ENCODE assay signal across 15 cellular contexts in the genomic region with DNA sequence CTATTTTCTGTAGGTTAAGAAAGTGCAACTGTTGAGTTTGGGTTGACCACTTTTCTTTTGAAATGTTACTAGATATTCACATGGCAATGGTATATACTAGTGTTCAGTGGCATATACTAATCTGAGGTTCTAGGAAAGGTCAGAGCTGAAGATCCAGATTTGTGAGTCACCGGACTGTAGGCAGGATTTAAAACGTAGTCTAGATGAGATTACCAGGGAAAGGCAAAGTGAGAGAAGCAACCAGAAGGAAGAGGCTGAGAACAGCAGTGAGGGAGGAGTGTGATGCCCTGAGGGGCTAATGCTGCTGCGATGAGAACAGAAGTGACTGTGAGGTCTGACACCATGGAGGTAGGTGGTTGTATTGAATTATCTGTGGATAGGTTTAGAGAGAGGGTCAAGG. TPM values are rescaled to one million over a fixed set of nuclear protein-coding genes. Genes with fewer than 3 reads are reported as not detected.
A peak's percentile ranks its signal among the peaks of the same experiment; 100 is the strongest.
DNase-seq lines count a peak whose midpoint lies in the region; ATAC-seq and TF ChIP-seq lines count a peak whose summit lies in the region.
"Had no signal": no experiment of that assay in that cellular context is flagged by ENCODE, and none has a peak within 500 bp of the region (broad histone marks: within the 10 kb centered on the region; RNA-seq: fewer than 3 reads in every experiment).

No MANE protein-coding gene starts in this region.

- H3K27ac ChIP-seq in brain microvascular endothelial cell, result no peak overlapping the region
- H3K27ac ChIP-seq in foreskin keratinocyte, result no peak overlapping the region
- H3K27ac ChIP-seq in WERI-Rb-1, result no peak overlapping the region
- H3K27ac ChIP-seq: BLaER1 had no signal

- H3K27me3 ChIP-seq in brain microvascular endothelial cell (replicated peaks) (no peaks in the 10 kb centered on the region), foreskin keratinocyte (peaks cover 11% of the 10 kb centered on the region), WERI-Rb-1 (ENCODE audit: insufficient read depth, low read depth, severe bottlenecking) (no peaks in the 10 kb centered on the region)
- H3K27me3 ChIP-seq: BLaER1 had no signal

- no peaks in the 10 kb centered on the region for H3K9me3 ChIP-seq in WERI-Rb-1 (ENCODE audit: severe bottlenecking)
- H3K9me3 ChIP-seq: BLaER1 had no signal

- ATAC-seq in foreskin keratinocyte (peak; percentile 59), HG02571 (IDR thresholded peaks at IDR 0.05; ENCODE audit: unreplicated experiment) (no peak)
- ATAC-seq: CD8-positive, alpha-beta T cell had no signal

- H3K4me1 ChIP-seq in foreskin keratinocyte, result no peaks in the 10 kb centered on the region
- H3K4me1 ChIP-seq: BLaER1 had no signal

- H3K36me3 ChIP-seq in brain microvascular endothelial cell (replicated peaks), result no peaks in the 10 kb centered on the region
- H3K36me3 ChIP-seq in WERI-Rb-1, result no peaks in the 10 kb centered on the region
- H3K36me3 ChIP-seq: BLaER1 had no signal

- DNase-seq in EH (ENCODE audit: low read depth), result peak; percentile 34
- peak; percentile 33 for DNase-seq in HT1080 (ENCODE audit: low read depth)
- peak; percentile 57 for DNase-seq in brain microvascular endothelial cell
- peak in 1 of 2 donors; percentile 27 for DNase-seq in foreskin keratinocyte
- no peak for DNase-seq in WERI-Rb-1
- DNase-seq in stimulated activated CD4-positive, alpha-beta T cell treated with anti-CD3 and anti-CD28 coated beads, Interleukin-4, amount 100 ng/mL, for 1 hour, result no peak
- DNase-seq: CD8-positive, alpha-beta T cell; GF-D8; GOT3; NCI-H1417; NCI-H187 treated with DMSO at 0.1 percent for 48 hours; NCI-H69; SHP77 treated with DMSO at 0.1 percent for 48 hours had no signal

- TF ChIP-seq CTCF in brain microvascular endothelial cell (IDR thresholded peaks at IDR 0.05; ENCODE audit: low read depth, low read length, missing control alignments), result no peak
- no peak for TF ChIP-seq CTCF in foreskin keratinocyte (conservative IDR thresholded peaks at IDR 0.05)
- TF ChIP-seq CTCF in WERI-Rb-1 (IDR thresholded peaks at IDR 0.05; ENCODE audit: low read depth, low read length), result no peak

- in situ Hi-C loops in brain microvascular endothelial cell (cut with HindIII; ENCODE audit: low pct_ligation_motif_present, low sequenced_read_pairs), result no loop called here

- H3K4me3 ChIP-seq in brain microvascular endothelial cell (ENCODE audit: low read depth, low read length), result no peak overlapping the region
- no peak overlapping the region for H3K4me3 ChIP-seq in WERI-Rb-1 (ENCODE audit: low read depth, low read length)
- H3K4me3 ChIP-seq: BLaER1 had no signal

RNA-seq across cellular contexts. Expression of gene PLA2G12A, which starts 9.7 kb away (rescaled TPM):
- total RNA-seq in HT1080 (2014; rRNA removed; shearing (Covaris generic)), result 34.7 and 50.5 TPM in 2 replicates
- polyA plus RNA-seq in HT1080 (2015; cell fraction: cytosol; rRNA removed), result 8.2 and 38.8 TPM in 2 replicates
- polyA plus RNA-seq in HT1080 (2015; cell fraction: nucleus; rRNA removed), result 4.8 and 146 TPM in 2 replicates
- 39.9 and 53.0 TPM in 2 replicates for total RNA-seq in foreskin keratinocyte
- polyA plus RNA-seq in foreskin keratinocyte, result 32.6 and 45.7 TPM in 2 replicates

RNA-seq across cellular contexts. Expression of gene CASP6, which starts 36.3 kb away (rescaled TPM):
- 26.2 and 31.1 TPM in 2 replicates for total RNA-seq in HT1080 (2014; rRNA removed; shearing (Covaris generic))
- 14.1 and 22.9 TPM in 2 replicates for polyA plus RNA-seq in HT1080 (2015; cell fraction: cytosol; rRNA removed)
- polyA plus RNA-seq in HT1080 (2015; cell fraction: nucleus; rRNA removed), result 8.5 and 12.9 TPM in 2 replicates
- total RNA-seq in foreskin keratinocyte, result 32.2 and 33.0 TPM in 2 replicates
- polyA plus RNA-seq in foreskin keratinocyte, result 31.6 and 33.1 TPM in 2 replicates

Comparison
In these comparisons a context has a peak if more than half of its experiments do, and no peak if none do; other contexts are left out.
1. DNase-seq: peak in EH (single experiment), HT1080 (single experiment) and brain microvascular endothelial cell (single experiment); none in WERI-Rb-1 (single experiment) and stimulated activated CD4-positive, alpha-beta T cell treated with anti-CD3 and anti-CD28 coated beads, Interleukin-4, amount 100 ng/mL, for 1 hour (single experiment).